25 cellular contexts compared by ENCODE assay signal in genomic region chr1:208531003-208531750, GRCh38.
DNase-seq lines count a peak whose midpoint lies in the region; ATAC-seq and TF ChIP-seq lines count a peak whose summit lies in the region.
"Had no signal": no experiment of that assay in that cellular context is flagged by ENCODE, and none has a peak within 500 bp of the region (broad histone marks: within the 10 kb centered on the region; RNA-seq: fewer than 3 reads in every experiment).

No MANE protein-coding gene starts in this region.

- TF ChIP-seq CTCF in right atrium auricular region (IDR thresholded peaks at IDR 0.05) (no peak), transverse colon (IDR thresholded peaks at IDR 0.05) (no peak), upper lobe of left lung (IDR thresholded peaks at IDR 0.05) (no peak)

- H3K4me1 ChIP-seq in right cardiac atrium (ENCODE audit: control insufficient read depth, insufficient read depth, low read length) (no peaks in the 10 kb centered on the region), right atrium auricular region (peaks cover 0 to 7% of the 10 kb centered on the region in 2 donors), transverse colon (peaks cover 0 to 23% (median 10%) of the 10 kb centered on the region in 4 donors), upper lobe of left lung (no peaks in the 10 kb centered on the region)
- H3K4me1 ChIP-seq: ascending aorta, parathyroid adenoma, right lobe of liver had no signal

- TF ChIP-seq EP300 in transverse colon (IDR thresholded peaks at IDR 0.05; ENCODE audit: low read depth) (no peak), upper lobe of left lung (IDR thresholded peaks at IDR 0.05) (no peak)

- WGBS in right cardiac atrium, result 60% methylated on average over 11 of the region's 11 CpGs
- WGBS in transverse colon (ENCODE audit: low coverage in 1 of 2), 2 donors, result 69 to 79% methylated on average over 2 to 11 of the region's 11 CpGs
- 55 to 60% methylated on average over 10 to 11 of the region's 11 CpGs for WGBS in upper lobe of left lung, 2 donors

- H3K36me3 ChIP-seq in right atrium auricular region (no peaks in the 10 kb centered on the region), transverse colon (no peaks in the 10 kb centered on the region), upper lobe of left lung (no peaks in the 10 kb centered on the region)
- H3K36me3 ChIP-seq: ascending aorta, MG63, right lobe of liver, tibial nerve had no signal

- DNase-seq in right cardiac atrium (peak; percentile 21 to 65 (median 57)), right atrium auricular region (ENCODE audit: low spot score) (no peak), SK-N-DZ (ENCODE audit: low spot score) (peak; percentile 91), islet precursor cell (peak; percentile 72), transverse colon (peak; percentile 72), upper lobe of left lung (no peak)
- DNase-seq: CD8-positive, alpha-beta T cell; central memory CD4-positive, alpha-beta T cell; DMS53; GF-D8; GM23248; KBM-7; kidney; MG63; naive thymus-derived CD4-positive, alpha-beta T cell; NCI-H1417 treated with DMSO at 0.1 percent for 48 hours; NCI-H748 treated with DMSO at 0.1 percent for 48 hours; right lobe of liver; stimulated activated naive CD4-positive, alpha-beta T cell treated with Interleukin-2 at 50 U/mL for 16 hours; T1000 had no signal

- no peaks in the 10 kb centered on the region for H3K27me3 ChIP-seq in right cardiac atrium (ENCODE audit: control insufficient read depth, insufficient read depth)
- no peaks in the 10 kb centered on the region for H3K27me3 ChIP-seq in right atrium auricular region
- H3K27me3 ChIP-seq in transverse colon, result no peaks in the 10 kb centered on the region
- H3K27me3 ChIP-seq in upper lobe of left lung, result no peaks in the 10 kb centered on the region
- H3K27me3 ChIP-seq: ascending aorta, MG63, right lobe of liver, tibial nerve had no signal

- H3K27ac ChIP-seq in right cardiac atrium (ENCODE audit: low read length), result no peak overlapping the region
- H3K27ac ChIP-seq in right atrium auricular region, result no peak overlapping the region
- H3K27ac ChIP-seq in transverse colon, result no peak overlapping the region
- H3K27ac ChIP-seq in upper lobe of left lung, result no peak overlapping the region
- H3K27ac ChIP-seq: ascending aorta, GM23248, parathyroid adenoma, right lobe of liver, tibial nerve had no signal

- TF ChIP-seq POLR2A in transverse colon (IDR thresholded peaks at IDR 0.05), result no peak
- no peak for TF ChIP-seq POLR2A in upper lobe of left lung (IDR thresholded peaks at IDR 0.05)

- H3K9me3 ChIP-seq in right cardiac atrium (ENCODE audit: control insufficient read depth, low read length), result no peaks in the 10 kb centered on the region
- H3K9me3 ChIP-seq in right atrium auricular region, result no peaks in the 10 kb centered on the region
- no peaks in the 10 kb centered on the region for H3K9me3 ChIP-seq in transverse colon
- H3K9me3 ChIP-seq in upper lobe of left lung, result no peaks in the 10 kb centered on the region
- H3K9me3 ChIP-seq: ascending aorta, MG63, right lobe of liver, tibial nerve had no signal

- H3K4me3 ChIP-seq in right cardiac atrium (ENCODE audit: low read length) (no peak overlapping the region), right atrium auricular region (no peak overlapping the region), transverse colon (no peak overlapping the region), upper lobe of left lung (no peak overlapping the region)
- H3K4me3 ChIP-seq: ascending aorta, GM23248, MG63, right lobe of liver, tibial nerve had no signal

- ATAC-seq in right cardiac atrium (no peak), upper lobe of left lung (ENCODE audit: low FRiP score in 2 of 2) (no peak), GM21737 (IDR thresholded peaks at IDR 0.05; ENCODE audit: unreplicated experiment) (no peak)
- ATAC-seq: activated naive CD4-positive, alpha-beta T cell treated with anti-CD3 and anti-CD28 coated beads, Interleukin-2, amount 50 U/mL, for 72 hours; CD8-positive, alpha-beta T cell; naive thymus-derived CD4-positive, alpha-beta T cell; right lobe of liver had no signal

- in situ Hi-C loops in transverse colon (cut with MboI; ENCODE audit: low pct_ligation_motif_present in 1 of 4, low pct_unique_long_range_greater_than_20kb in 1 of 4, low sequenced_read_pairs in 3 of 4), result no loop called here

- intact Hi-C loops in right cardiac atrium (cut with DNase I) (no loop called here), transverse colon (cut with DNase I; ENCODE audit: low total_unique reads) (no loop called here)

Comparison
In these comparisons a context has a peak if more than half of its experiments do, and no peak if none do; other contexts are left out.
1. DNase-seq: peak in right cardiac atrium (3 of 3), SK-N-DZ (single experiment), islet precursor cell (single experiment) and transverse colon (single experiment); none in right atrium auricular region (single experiment) and upper lobe of left lung (0 of 2).